In the genomic region with DNA sequence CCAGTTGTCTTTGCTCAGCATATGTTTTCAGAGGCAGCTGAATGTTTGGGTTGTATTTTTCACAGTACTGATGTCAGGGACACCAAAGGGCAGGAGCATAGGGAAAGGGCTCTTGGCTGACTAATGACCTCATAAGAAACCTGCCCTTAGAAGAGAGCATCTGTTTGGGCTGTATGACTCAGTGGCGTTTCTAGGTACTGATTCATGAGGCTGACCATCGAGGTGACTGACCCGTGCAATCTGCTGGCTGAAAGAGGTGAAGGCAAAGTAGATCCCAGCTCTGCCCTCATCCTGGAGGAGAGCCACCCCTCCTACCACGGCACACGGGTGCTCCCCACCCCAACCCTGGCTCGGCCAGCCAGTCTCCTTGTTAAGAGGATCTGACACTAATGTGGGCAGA, we compare ENCODE assay signal across 11 cellular contexts. TPM values are rescaled to one million over a fixed set of nuclear protein-coding genes. Genes with fewer than 3 reads are reported as not detected.
DNase-seq lines count a peak whose midpoint lies in the region; ATAC-seq and TF ChIP-seq lines count a peak whose summit lies in the region.
"Had no signal": no experiment of that assay in that cellular context is flagged by ENCODE, and none has a peak within 500 bp of the region (broad histone marks: within the 10 kb centered on the region; RNA-seq: fewer than 3 reads in every experiment).

No MANE protein-coding gene starts in this region.

- H3K36me3 Mint-ChIP-seq in activated CD4-positive, alpha-beta T cell treated with anti-CD3 and anti-CD28 coated beads, Interleukin-2, amount 10 ng/mL, durations not matched to agents 7 days and 5 days (ENCODE audit: low read depth), result no peaks in the 10 kb centered on the region
- H3K36me3 Mint-ChIP-seq: memory B cell had no signal

- intact Hi-C loops in left lung (cut with DNase I), result no loop called here

- H3K9me3 ChIP-seq in left lung, result no peaks in the 10 kb centered on the region
- H3K9me3 ChIP-seq: uterus had no signal

- TF ChIP-seq CTCF in astrocyte of the spinal cord (IDR thresholded peaks at IDR 0.05; ENCODE audit: low read depth, low read length) (no peak), left lung (IDR thresholded peaks at IDR 0.05) (no peak)

- H3K4me3 ChIP-seq in astrocyte of the spinal cord (ENCODE audit: low read depth, low read length) (no peak overlapping the region), left lung (no peak overlapping the region)
- H3K4me3 ChIP-seq: uterus had no signal

- H3K4me1 Mint-ChIP-seq in activated CD4-positive, alpha-beta T cell treated with anti-CD3 and anti-CD28 coated beads, Interleukin-2, amount 10 ng/mL, durations not matched to agents 7 days and 5 days, result no peaks in the 10 kb centered on the region

- ATAC-seq in left lung (peak; percentile 12), GM19397 (IDR thresholded peaks at IDR 0.05; ENCODE audit: unreplicated experiment) (no peak)

- POLR2A ChIA-PET in activated CD4-positive, alpha-beta T cell treated with anti-CD3 and anti-CD28 coated beads, Interleukin-2, amount 10 ng/mL, durations not matched to agents 7 days and 5 days (lab: Charles Lee), result no interaction called here

- H3K27me3 ChIP-seq in left lung, result no peaks in the 10 kb centered on the region
- H3K27me3 ChIP-seq: uterus had no signal

- peaks cover 22 to 27% of the 10 kb centered on the region in 2 donors for H3K4me1 ChIP-seq in left lung

- no peaks in the 10 kb centered on the region for H3K36me3 ChIP-seq in left lung
- H3K36me3 ChIP-seq: uterus had no signal

- CTCF ChIA-PET in activated CD4-positive, alpha-beta T cell treated with anti-CD3 and anti-CD28 coated beads, Interleukin-2, amount 10 ng/mL, durations not matched to agents 7 days and 5 days (lab: Charles Lee), result no interaction called here

- H3K4me3 Mint-ChIP-seq in activated CD4-positive, alpha-beta T cell treated with anti-CD3 and anti-CD28 coated beads, Interleukin-2, amount 10 ng/mL, durations not matched to agents 7 days and 5 days, result no peak overlapping the region
- H3K4me3 Mint-ChIP-seq: memory B cell had no signal

- no peaks in the 10 kb centered on the region for H3K9me3 Mint-ChIP-seq in activated CD4-positive, alpha-beta T cell treated with anti-CD3 and anti-CD28 coated beads, Interleukin-2, amount 10 ng/mL, durations not matched to agents 7 days and 5 days
- H3K9me3 Mint-ChIP-seq: memory B cell had no signal

- peak; percentile 55 for DNase-seq in HK-2 (ENCODE audit: unreplicated experiment)
- DNase-seq in astrocyte of the spinal cord (ENCODE audit: low read depth, low spot score), result peak; percentile 89
- DNase-seq in left lung, result no peak
- no peak for DNase-seq in T-helper 9 cell
- no peak for DNase-seq in activated CD4-positive, alpha-beta T cell treated with anti-CD3 and anti-CD28 coated beads, Interleukin-2, amount 10 ng/mL, durations not matched to agents 7 days and 5 days
- no peak for DNase-seq in NCI-H1105 treated with DMSO at 0.1 percent for 48 hours (lab: John Stamatoyannopoulos, UW)
- DNase-seq: DND-41, NCI-H146, uterus had no signal

- peak overlapping the region in 1 of 2 donors; percentile 24 for H3K27ac ChIP-seq in left lung

- H3K27ac Mint-ChIP-seq in activated CD4-positive, alpha-beta T cell treated with anti-CD3 and anti-CD28 coated beads, Interleukin-2, amount 10 ng/mL, durations not matched to agents 7 days and 5 days, result no peak overlapping the region
- H3K27ac Mint-ChIP-seq: memory B cell had no signal

- in situ Hi-C loops in astrocyte of the spinal cord (cut with HindIII; ENCODE audit: low sequenced_read_pairs), result no loop called here

- peaks cover 4% of the 10 kb centered on the region for H3K27me3 Mint-ChIP-seq in activated CD4-positive, alpha-beta T cell treated with anti-CD3 and anti-CD28 coated beads, Interleukin-2, amount 10 ng/mL, durations not matched to agents 7 days and 5 days
- H3K27me3 Mint-ChIP-seq: memory B cell had no signal

RNA-seq across cellular contexts. Expression of gene LMCD1, which starts 8.3 kb away (rescaled TPM):
- 10 to 100 TPM; 69.6 to 84.8 TPM for total RNA-seq in left lung
- 1 to 10 TPM in 1 of 2 experiments, under 1 TPM in 1; 0.99 to 1.1 TPM for total RNA-seq in activated CD4-positive, alpha-beta T cell treated with anti-CD3 and anti-CD28 coated beads, Interleukin-2, amount 10 ng/mL, durations not matched to agents 7 days and 5 days

Comparison
In these comparisons a context has a peak if more than half of its experiments do, and no peak if none do; other contexts are left out.
1. DNase-seq: peak in HK-2 (single experiment) and astrocyte of the spinal cord (single experiment); none in left lung (0 of 2), T-helper 9 cell (single experiment), activated CD4-positive, alpha-beta T cell treated with anti-CD3 and anti-CD28 coated beads, Interleukin-2, amount 10 ng/mL, durations not matched to agents 7 days and 5 days (single experiment) and NCI-H1105 treated with DMSO at 0.1 percent for 48 hours (single experiment).
2. RNA of gene LMCD1, which starts 8.3 kb away (total RNA-seq): 69.6 to 84.8 TPM in left lung; 0.99 to 1.1 TPM in activated CD4-positive, alpha-beta T cell treated with anti-CD3 and anti-CD28 coated beads, Interleukin-2, amount 10 ng/mL, durations not matched to agents 7 days and 5 days; every median in the first group is over 10 times any median in the second.